ENCODE assay signal across 1 cellular context in the genomic region with DNA sequence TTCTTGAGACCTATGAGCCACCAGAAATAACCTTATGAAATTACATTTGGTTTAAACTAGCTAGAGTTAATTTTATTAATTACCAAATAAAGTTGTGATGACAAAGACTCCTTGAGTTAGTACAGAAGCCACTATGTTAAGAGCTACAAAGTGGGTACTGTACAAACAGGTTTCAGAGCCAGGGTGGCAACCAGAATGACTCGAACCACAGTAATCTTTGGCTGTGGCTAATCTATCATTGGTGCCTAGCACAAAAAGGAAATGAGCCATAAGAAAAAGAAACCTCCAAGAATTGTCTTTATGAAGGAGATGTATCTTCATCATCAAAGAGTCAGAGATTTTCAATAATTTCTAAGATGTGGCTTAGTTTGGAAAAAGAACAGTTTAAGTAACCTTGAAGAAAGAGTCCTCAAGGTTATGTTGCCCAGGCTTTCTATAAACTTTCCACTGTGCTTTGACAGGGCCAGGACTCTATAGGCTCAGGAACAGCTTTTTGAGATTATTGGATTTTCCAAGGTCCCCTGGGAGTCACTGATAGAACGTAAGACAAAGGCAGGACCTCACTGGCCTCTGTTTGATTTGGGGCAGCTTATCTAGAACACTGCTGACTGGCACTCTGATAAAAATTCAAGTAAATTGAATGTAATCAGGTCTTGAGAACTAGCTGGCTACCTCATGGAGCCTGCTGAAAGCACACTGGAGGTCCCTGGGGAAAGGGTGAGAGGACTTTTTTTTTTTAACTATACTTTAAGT.
TF ChIP-seq lines count a peak whose summit lies in the region.

No MANE protein-coding gene starts in this region.

TF ChIP-seq in HCT116, 20 proteins besides CTCF, POLR2A, EP300 and RAD21 (continued from another document):
- TF ChIP-seq, protein P1, sequence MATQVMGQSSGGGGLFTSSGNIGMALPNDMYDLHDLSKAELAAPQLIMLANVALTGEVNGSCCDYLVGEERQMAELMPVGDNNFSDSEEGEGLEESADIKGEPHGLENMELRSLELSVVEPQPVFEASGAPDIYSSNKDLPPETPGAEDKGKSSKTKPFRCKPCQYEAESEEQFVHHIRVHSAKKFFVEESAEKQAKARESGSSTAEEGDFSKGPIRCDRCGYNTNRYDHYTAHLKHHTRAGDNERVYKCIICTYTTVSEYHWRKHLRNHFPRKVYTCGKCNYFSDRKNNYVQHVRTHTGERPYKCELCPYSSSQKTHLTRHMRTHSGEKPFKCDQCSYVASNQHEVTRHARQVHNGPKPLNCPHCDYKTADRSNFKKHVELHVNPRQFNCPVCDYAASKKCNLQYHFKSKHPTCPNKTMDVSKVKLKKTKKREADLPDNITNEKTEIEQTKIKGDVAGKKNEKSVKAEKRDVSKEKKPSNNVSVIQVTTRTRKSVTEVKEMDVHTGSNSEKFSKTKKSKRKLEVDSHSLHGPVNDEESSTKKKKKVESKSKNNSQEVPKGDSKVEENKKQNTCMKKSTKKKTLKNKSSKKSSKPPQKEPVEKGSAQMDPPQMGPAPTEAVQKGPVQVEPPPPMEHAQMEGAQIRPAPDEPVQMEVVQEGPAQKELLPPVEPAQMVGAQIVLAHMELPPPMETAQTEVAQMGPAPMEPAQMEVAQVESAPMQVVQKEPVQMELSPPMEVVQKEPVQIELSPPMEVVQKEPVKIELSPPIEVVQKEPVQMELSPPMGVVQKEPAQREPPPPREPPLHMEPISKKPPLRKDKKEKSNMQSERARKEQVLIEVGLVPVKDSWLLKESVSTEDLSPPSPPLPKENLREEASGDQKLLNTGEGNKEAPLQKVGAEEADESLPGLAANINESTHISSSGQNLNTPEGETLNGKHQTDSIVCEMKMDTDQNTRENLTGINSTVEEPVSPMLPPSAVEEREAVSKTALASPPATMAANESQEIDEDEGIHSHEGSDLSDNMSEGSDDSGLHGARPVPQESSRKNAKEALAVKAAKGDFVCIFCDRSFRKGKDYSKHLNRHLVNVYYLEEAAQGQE (IDR thresholded peaks at IDR 0.05; ENCODE audit: low read depth): no peak
